Comparison of ENCODE assay signal across 8 cellular contexts in genomic region chr5:142770650-142771609, GRCh38. TPM values are rescaled to one million over a fixed set of nuclear protein-coding genes. Genes with fewer than 3 reads are reported as not detected.
A peak's percentile ranks its signal among the peaks of the same experiment; 100 is the strongest.
DNase-seq lines count a peak whose midpoint lies in the region; ATAC-seq and TF ChIP-seq lines count a peak whose summit lies in the region.

No MANE protein-coding gene starts in this region.

- H3K9me3 ChIP-seq in SJSA1 (replicated peaks) (no peaks in the 10 kb centered on the region), cardiac muscle cell (ENCODE audit: low read depth) (no peaks in the 10 kb centered on the region), ovary (no peaks in the 10 kb centered on the region), upper lobe of left lung (no peaks in the 10 kb centered on the region)

- no peak for TF ChIP-seq EP300 in ovary (IDR thresholded peaks at IDR 0.05)
- TF ChIP-seq EP300 in upper lobe of left lung (IDR thresholded peaks at IDR 0.05) = no peak

- H3K36me3 ChIP-seq in SJSA1 (peaks cover 4% of the 10 kb centered on the region; the same call in 1 of the 2 replicates), cardiac muscle cell (no peaks in the 10 kb centered on the region), ovary (no peaks in the 10 kb centered on the region), upper lobe of left lung (no peaks in the 10 kb centered on the region)

- peak; percentile 81 for DNase-seq in CD1c-positive myeloid dendritic cell (ENCODE audit: extremely low spot score)
- peak; percentile 84 to 87 for DNase-seq in SJSA1 (ENCODE audit: low read depth in 1 of 2, low spot score in 2 of 2)
- peak; percentile 60 for DNase-seq in activated naive CD4-positive, alpha-beta T cell treated with anti-CD3 and anti-CD28 coated beads, Interleukin-2, amount 50 U/mL, for 16 hours
- peak; percentile 35 to 73 for DNase-seq in cardiac muscle cell (ENCODE audit: low read depth in 1 of 2, low spot score in 1 of 2)
- peak; percentile 24 to 63 (median 51) for DNase-seq in ovary
- peak; percentile 59 to 93 for DNase-seq in upper lobe of left lung

- peak; percentile 37 for ATAC-seq in GM19455 (IDR thresholded peaks at IDR 0.05; ENCODE audit: unreplicated experiment)
- ATAC-seq in HG03558 (IDR thresholded peaks at IDR 0.05; ENCODE audit: extremely low read depth, unreplicated experiment) = peak; percentile 8
- peak; percentile 3 to 30 for ATAC-seq in upper lobe of left lung (ENCODE audit: low FRiP score in 2 of 2)

- 1% methylated on average over 73 to 86 of the region's 86 CpGs for WGBS in ovary, 3 donors
- 3 to 7% methylated on average over 6 to 27 of the region's 86 CpGs for WGBS in upper lobe of left lung, 2 donors

- TF ChIP-seq CTCF in cardiac muscle cell (IDR thresholded peaks at IDR 0.05; ENCODE audit: low read depth, low read length) = no peak
- TF ChIP-seq CTCF in ovary (IDR thresholded peaks at IDR 0.05) = no peak
- TF ChIP-seq CTCF in upper lobe of left lung (IDR thresholded peaks at IDR 0.05) = no peak

- TF ChIP-seq POLR2A in ovary (IDR thresholded peaks at IDR 0.05) = no peak
- peak in 1 of 4 donors; percentile 21 for TF ChIP-seq POLR2A in upper lobe of left lung (IDR thresholded peaks at IDR 0.05)

- peak overlapping the region; percentile 84 for H3K4me3 ChIP-seq in SJSA1
- peak overlapping the region; percentile 70 for H3K4me3 ChIP-seq in cardiac muscle cell
- H3K4me3 ChIP-seq in ovary = peak overlapping the region; percentile 85
- peak overlapping the region; percentile 79 to 86 (median 82) for H3K4me3 ChIP-seq in upper lobe of left lung

- intact Hi-C loops in ovary (cut with DNase I) = loop anchor here in 1 of 4 donors (5.0 to 10.0 kb wide), 2 partner anchors 56 to 101 kb away; no protein-coding TSS in a partner anchor

- no peaks in the 10 kb centered on the region for H3K27me3 ChIP-seq in SJSA1 (replicated peaks)
- H3K27me3 ChIP-seq in cardiac muscle cell = no peaks in the 10 kb centered on the region
- H3K27me3 ChIP-seq in ovary = no peaks in the 10 kb centered on the region
- no peaks in the 10 kb centered on the region for H3K27me3 ChIP-seq in upper lobe of left lung

- peaks cover 37% of the 10 kb centered on the region for H3K4me1 ChIP-seq in SJSA1 (replicated peaks)
- H3K4me1 ChIP-seq in cardiac muscle cell (ENCODE audit: low read depth) = peaks cover 15% of the 10 kb centered on the region
- no peaks in the 10 kb centered on the region for H3K4me1 ChIP-seq in ovary (ENCODE audit: insufficient read depth)
- peaks cover 15 to 29% (median 22%) of the 10 kb centered on the region in 4 donors for H3K4me1 ChIP-seq in upper lobe of left lung

- peak overlapping the region; percentile 19 for H3K27ac ChIP-seq in SJSA1
- peak overlapping the region; percentile 84 for H3K27ac ChIP-seq in cardiac muscle cell
- H3K27ac ChIP-seq in ovary = peak overlapping the region; percentile 26 to 75
- H3K27ac ChIP-seq in upper lobe of left lung = peak overlapping the region; percentile 88 to 95 (median 92)

RNA-seq across cellular contexts. Expression of gene ARHGAP26, which starts 0.8 kb away (rescaled TPM):
- total RNA-seq in SJSA1 (2014; rRNA removed; shearing (Covaris generic)) = 7.6 and 10.2 TPM in 2 replicates
- total RNA-seq in cardiac muscle cell (10.7 and 16.2 TPM in 2 replicates), ovary (10 to 100 TPM in 4 of 7 donors, 1 to 10 TPM in 3; 7.1 to 47.1 (median 16.2) TPM), upper lobe of left lung (10 to 100 TPM; 34.9 to 90.1 (median 38.9) TPM)
- polyA plus RNA-seq in cardiac muscle cell (12.7 and 12.9 TPM in 2 replicates), ovary (10 to 100 TPM in 1 of 2 donors, 1 to 10 TPM in 1; 1.9 to 12.0 TPM)

Comparison
In these comparisons a context has a peak if more than half of its experiments do, and no peak if none do; other contexts are left out.
1. Peak in every context shown above with its lines: DNase-seq, ATAC-seq, H3K4me3 ChIP-seq and H3K27ac ChIP-seq.
2. H3K27ac ChIP-seq: peak in every context shown above with its lines; median percentile 92 in upper lobe of left lung; 84 in cardiac muscle cell; 50 in ovary; 19 in SJSA1.